Comparison of ENCODE assay signal across 21 cellular contexts in genomic region chr13:33115274-33115673, GRCh38.
"Had no signal": no experiment of that assay in that cellular context is flagged by ENCODE, and none has a peak within 500 bp of the region (broad histone marks: within the 10 kb centered on the region; RNA-seq: fewer than 3 reads in every experiment).

No MANE protein-coding gene starts in this region.

- ATAC-seq: heart left ventricle, left colon, mucosa of descending colon, psoas muscle had no signal

- H3K27me3 ChIP-seq: colonic mucosa, heart left ventricle, suprapubic skin, thyroid gland, upper lobe of left lung, uterus had no signal

- H3K4me3 ChIP-seq: colonic mucosa, heart left ventricle, mucosa of descending colon, psoas muscle, suprapubic skin, thyroid gland, upper lobe of left lung, uterus had no signal

- H3K36me3 ChIP-seq: colonic mucosa, uterus had no signal

- H3K4me3 Mint-ChIP-seq: endodermal cell, nephron had no signal

- H3K27ac Mint-ChIP-seq: endodermal cell had no signal

- H3K27ac ChIP-seq: colonic mucosa, parathyroid adenoma, psoas muscle, suprapubic skin, upper lobe of left lung, uterus had no signal

- H3K9me3 ChIP-seq: colonic mucosa, heart left ventricle, mucosa of descending colon, psoas muscle, suprapubic skin, thyroid gland, upper lobe of left lung, uterus had no signal

- H3K4me1 ChIP-seq: colonic mucosa, psoas muscle had no signal

- DNase-seq: colonic mucosa; dermis blood vessel endothelial cell; effector CD4-positive, alpha-beta T cell; endodermal cell; erythroblast; foreskin melanocyte; heart left ventricle; hippocampal formation; left colon; mucosa of descending colon; occipital lobe; psoas muscle; small intestine; stimulated activated CD4-positive, alpha-beta T cell treated with anti-CD3 and anti-CD28 coated beads, Interleukin-12 subunit alpha, Interleukin-12 subunit beta, amount 100 ng/mL, for 4 hours; stimulated activated naive CD4-positive, alpha-beta T cell; thyroid gland; upper lobe of left lung; uterus had no signal

- H3K79me2 ChIP-seq: parathyroid adenoma had no signal

- H3K9me3 Mint-ChIP-seq: endodermal cell, nephron had no signal

- H2AFZ ChIP-seq: parathyroid adenoma had no signal

- H3K9ac ChIP-seq: parathyroid adenoma had no signal
